In the genomic region with DNA sequence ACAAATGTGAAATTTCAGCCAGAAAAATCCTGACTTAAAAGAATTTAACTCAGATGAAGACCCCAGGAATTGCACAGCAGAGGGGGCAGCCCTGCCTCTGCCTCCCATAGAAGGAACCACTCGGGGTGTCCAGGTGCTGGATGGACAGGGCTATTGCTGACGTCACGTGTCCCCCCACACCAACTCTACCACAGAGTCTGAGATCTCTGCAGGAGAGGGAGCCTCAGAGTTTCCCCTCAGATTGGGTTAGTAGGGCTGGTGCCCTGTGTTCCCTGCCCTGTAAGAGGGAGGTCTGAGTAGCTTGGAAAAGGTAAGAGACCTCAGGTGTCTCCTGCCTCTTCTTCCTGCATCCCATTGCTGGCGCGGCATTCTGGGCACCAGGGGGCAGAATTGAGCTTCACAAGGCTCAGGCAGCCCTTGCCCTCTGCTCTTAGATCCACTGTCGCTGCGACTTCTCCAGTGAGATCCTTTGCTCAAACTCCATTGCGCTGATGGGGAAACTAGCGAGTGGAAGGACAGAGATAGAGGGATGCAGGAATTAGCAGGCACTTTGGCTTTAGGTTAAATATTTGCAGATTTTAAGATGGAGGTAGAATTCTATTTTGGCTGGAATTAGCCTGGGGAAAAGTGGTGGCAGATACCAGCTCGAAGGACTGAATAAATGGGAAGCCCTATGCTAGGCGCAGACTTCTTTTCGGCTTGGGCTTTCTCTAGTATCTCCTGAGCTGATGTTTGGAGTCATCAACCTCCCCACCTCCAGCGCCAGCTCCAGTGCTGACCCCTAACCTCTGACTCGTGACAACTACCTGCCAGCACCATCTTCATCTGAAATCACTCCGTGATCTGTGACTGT, we compare ENCODE assay signal across 8 cellular contexts. TPM values are rescaled to one million over a fixed set of nuclear protein-coding genes. Genes with fewer than 3 reads are reported as not detected.
DNase-seq lines count a peak whose midpoint lies in the region; ATAC-seq and TF ChIP-seq lines count a peak whose summit lies in the region.

No MANE protein-coding gene starts in this region.

- DNase-seq in GM10248 (ENCODE audit: extremely low spot score), result peak; percentile 75
- peak; percentile 72 for DNase-seq in NB4 (ENCODE audit: low read depth)
- DNase-seq in SW480 (ENCODE audit: low spot score), result peak; percentile 68
- peak; percentile 89 for DNase-seq in activated naive CD8-positive, alpha-beta T cell treated with anti-CD3 and anti-CD28 coated beads, Interleukin-2, amount 50 U/mL, for 24 hours
- peak; percentile 86 for DNase-seq in cardiac septum (ENCODE audit: low spot score)
- DNase-seq in prostate gland (ENCODE audit: low spot score), result peak; percentile 63
- DNase-seq in vagina (ENCODE audit: extremely low spot score in 2 of 2), result no peak

- H3K27me3 Mint-ChIP-seq in activated naive CD8-positive, alpha-beta T cell treated with anti-CD3 and anti-CD28 coated beads, Interleukin-2, amount 50 U/mL, for 24 hours, result peaks cover 56% of the 10 kb centered on the region

- no peak overlapping the region for H3K27ac Mint-ChIP-seq in activated naive CD8-positive, alpha-beta T cell treated with anti-CD3 and anti-CD28 coated beads, Interleukin-2, amount 50 U/mL, for 24 hours

- H3K9me3 ChIP-seq in prostate gland, result no peaks in the 10 kb centered on the region
- no peaks in the 10 kb centered on the region for H3K9me3 ChIP-seq in vagina

- peaks cover 14% of the 10 kb centered on the region for H3K4me1 Mint-ChIP-seq in activated naive CD8-positive, alpha-beta T cell treated with anti-CD3 and anti-CD28 coated beads, Interleukin-2, amount 50 U/mL, for 24 hours

- no peak for ATAC-seq in activated naive CD8-positive, alpha-beta T cell treated with anti-CD3 and anti-CD28 coated beads, Interleukin-2, amount 50 U/mL, for 24 hours
- ATAC-seq in GM21360 (IDR thresholded peaks at IDR 0.05; ENCODE audit: unreplicated experiment), result no peak

- H3K36me3 ChIP-seq in prostate gland, result no peaks in the 10 kb centered on the region
- H3K36me3 ChIP-seq in vagina, result no peaks in the 10 kb centered on the region

- no peaks in the 10 kb centered on the region for H3K27me3 ChIP-seq in prostate gland (replicated peaks; ENCODE audit: insufficient read depth)
- H3K27me3 ChIP-seq in vagina, result no peaks in the 10 kb centered on the region

- TF ChIP-seq POLR2A in NB4 (IDR thresholded peaks at IDR 0.05; ENCODE audit: extremely low read depth, insufficient read length) (no peak), prostate gland (IDR thresholded peaks at IDR 0.05) (no peak), vagina (IDR thresholded peaks at IDR 0.05) (no peak)

- H3K36me3 Mint-ChIP-seq in activated naive CD8-positive, alpha-beta T cell treated with anti-CD3 and anti-CD28 coated beads, Interleukin-2, amount 50 U/mL, for 24 hours (ENCODE audit: low read depth), result no peaks in the 10 kb centered on the region

- intact Hi-C loops in cardiac septum (cut with DNase I) (loop anchor here (1.0 kb wide), 1 partner anchor 81 kb away; no protein-coding TSS in a partner anchor), prostate gland (cut with DNase I) (loop anchor here (5.0 kb wide), 1 partner anchor 80 kb away; no protein-coding TSS in a partner anchor), vagina (cut with DNase I) (loop anchor here (5.0 kb wide), 1 partner anchor 80 kb away; no protein-coding TSS in a partner anchor)

- no peak overlapping the region for H3K4me3 Mint-ChIP-seq in activated naive CD8-positive, alpha-beta T cell treated with anti-CD3 and anti-CD28 coated beads, Interleukin-2, amount 50 U/mL, for 24 hours

- H3K4me3 ChIP-seq in NB4 (ENCODE audit: low read depth, low read length) (no peak overlapping the region), prostate gland (no peak overlapping the region), vagina (no peak overlapping the region)

- CTCF ChIA-PET in GM10248 (lab: Yijun Ruan, JAX), result interaction anchor here (0.6 to 5.6 kb wide), 37 partner anchors 8 to 278 kb away, joined by 3 to 79 read pairs (median 5); partner anchors contain the start of gene EFCAB14

- H3K9me3 Mint-ChIP-seq in activated naive CD8-positive, alpha-beta T cell treated with anti-CD3 and anti-CD28 coated beads, Interleukin-2, amount 50 U/mL, for 24 hours, result no peaks in the 10 kb centered on the region

- TF ChIP-seq CTCF in GM10248 (IDR thresholded peaks at IDR 0.05; ENCODE audit: control extremely low read depth, extremely low read depth, low read depth, missing control alignments) (peak; percentile 92), NB4 (IDR thresholded peaks at IDR 0.05; ENCODE audit: low read depth, low read length) (peak; percentile 88), prostate gland (IDR thresholded peaks at IDR 0.05) (peak; percentile 41 to 74 (median 54)), vagina (IDR thresholded peaks at IDR 0.05) (peak; percentile 37 to 67 (median 50))

- H3K27ac ChIP-seq in prostate gland (no peak overlapping the region), vagina (no peak overlapping the region)

- WGBS in prostate gland, result 53% methylated on average over 15 of the region's 15 CpGs

- H3K4me1 ChIP-seq in prostate gland (replicated peaks) (no peaks in the 10 kb centered on the region), vagina (peaks cover 9% of the 10 kb centered on the region)

- POLR2A ChIA-PET in GM10248 (lab: Yijun Ruan, JAX), result no interaction called here

RNA-seq across cellular contexts. Expression of gene DMBX1, which starts 42.8 kb away (rescaled TPM):
- total RNA-seq in cardiac septum, result not detected
- total RNA-seq in prostate gland, result not detected
- 0.25 TPM for total RNA-seq in vagina

RNA-seq across cellular contexts. Expression of gene FAAH, which starts 52.8 kb away (rescaled TPM):
- total RNA-seq in cardiac septum (0.97 TPM), prostate gland (100 to 1,000 TPM; 122 to 264 TPM), vagina (38.1 TPM)

Comparison
In these comparisons a context has a peak if more than half of its experiments do, and no peak if none do; other contexts are left out.
1. DNase-seq: peak in GM10248 (single experiment), NB4 (single experiment), SW480 (single experiment), activated naive CD8-positive, alpha-beta T cell treated with anti-CD3 and anti-CD28 coated beads, Interleukin-2, amount 50 U/mL, for 24 hours (single experiment), cardiac septum (single experiment) and prostate gland (single experiment); none in vagina (0 of 2).
2. RNA of gene FAAH, which starts 52.8 kb away (total RNA-seq): 122 to 264 TPM in prostate gland and 38.1 TPM in vagina (single experiment); 0.97 TPM in cardiac septum (single experiment); every median in the first group is over 10 times any median in the second.
3. Peak in every context shown above with its lines, with median percentiles within 50 percentile points of each other: CTCF ChIP-seq.